ENCODE assay signal across 27 cellular contexts in the genomic region with DNA sequence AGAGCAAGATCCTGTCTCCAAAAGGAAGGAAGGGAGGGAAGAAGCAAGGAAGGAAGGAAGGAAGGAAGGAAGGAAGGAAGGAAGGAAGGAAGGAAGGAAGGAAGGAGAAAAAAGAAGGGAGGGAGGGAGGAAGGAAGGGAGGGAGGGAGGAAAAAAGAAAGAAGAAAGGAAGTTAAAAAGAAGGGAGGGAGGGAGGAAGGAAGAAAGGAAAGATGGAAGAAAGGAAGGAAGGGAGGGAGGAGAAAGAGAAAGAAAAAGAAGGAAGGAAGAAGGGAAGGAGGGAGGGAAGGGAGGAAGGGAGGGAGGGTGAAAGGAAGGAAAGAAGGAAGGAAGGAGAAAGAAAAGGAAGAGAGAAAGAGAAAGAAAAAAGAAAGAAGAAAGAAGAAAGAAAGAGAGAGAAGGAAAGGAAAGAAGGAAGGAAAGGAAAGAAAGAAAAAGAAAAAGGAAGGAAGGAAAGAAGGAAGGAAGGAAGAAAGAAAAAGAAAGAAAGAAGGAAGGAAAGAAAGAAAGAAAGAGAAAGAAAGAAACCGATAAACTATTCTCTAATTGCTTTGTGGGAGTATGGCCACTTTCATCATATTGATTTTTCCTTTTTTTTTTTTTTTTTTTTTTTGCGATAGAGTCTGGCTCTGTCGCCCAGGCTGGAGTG. TPM values are rescaled to one million over a fixed set of nuclear protein-coding genes. Genes with fewer than 3 reads are reported as not detected.
DNase-seq lines count a peak whose midpoint lies in the region; ATAC-seq, FAIRE-seq and TF ChIP-seq lines count a peak whose summit lies in the region.
"Had no signal": no experiment of that assay in that cellular context is flagged by ENCODE, and none has a peak within 500 bp of the region (broad histone marks: within the 10 kb centered on the region; RNA-seq: fewer than 3 reads in every experiment).

No MANE protein-coding gene starts in this region.

- no peaks in the 10 kb centered on the region for H4K20me1 ChIP-seq in K562 (replicated peaks; ENCODE audit: control insufficient read depth, insufficient read depth, low read length)

- POLR2A ChIA-PET in K562 (lab: Yijun Ruan, JAX), result interaction anchor here (1.6 kb wide), 1 partner anchor 13 kb away, joined by 4 read pairs; no protein-coding TSS in a partner anchor

- TF ChIP-seq POLR2A in K562 (conservative IDR thresholded peaks at IDR 0.05), result no peak

- no peaks in the 10 kb centered on the region for H3K27me3 ChIP-seq in K562 (ENCODE audit: control insufficient read depth in 2 of 2, insufficient read depth in 2 of 2, low read length in 2 of 2)
- H3K27me3 ChIP-seq: BLaER1 treated with 17β-estradiol and CSF1 and Interleukin-3, amounts not matched to agents 10 nM and 100 nM had no signal

- H3K4me3 Mint-ChIP-seq in stimulated activated naive CD8-positive, alpha-beta T cell treated with anti-CD3 and anti-CD28 coated beads, Interleukin-15, Interleukin-2, amounts not matched to agents 100 ng/mL and 50 ng/mL, for 24 hours, result no peak overlapping the region
- no peak overlapping the region for H3K4me3 Mint-ChIP-seq in stimulated activated memory B cell treated with anti-CD40 and anti-IgM and Interleukin-4, amounts not matched to agents 10 μg/mL and 1 μg/mL and 100 μg/mL, for 72 hours
- H3K4me3 Mint-ChIP-seq: CD14-positive monocyte; CD4-positive, alpha-beta T cell; CD8-positive, alpha-beta memory T cell; GM23338; H9; HFFc6 had no signal

- no TSS peak for BruUV-seq in K562 (replicated peaks; lab: Mats Ljungman, UMichigan)

- peaks cover 13% of the 10 kb centered on the region for H3K9me3 Mint-ChIP-seq in stimulated activated naive CD8-positive, alpha-beta T cell treated with anti-CD3 and anti-CD28 coated beads, Interleukin-15, Interleukin-2, amounts not matched to agents 100 ng/mL and 50 ng/mL, for 24 hours
- H3K9me3 Mint-ChIP-seq in stimulated activated memory B cell treated with anti-CD40 and anti-IgM and Interleukin-4, amounts not matched to agents 10 μg/mL and 1 μg/mL and 100 μg/mL, for 72 hours, result peaks cover 23% of the 10 kb centered on the region

- WGBS in K562 (ENCODE audit: insufficient coverage, low coverage, missing lambda C conversion rate), result 0% methylated on average over 2 of the region's 3 CpGs

- H3K4me3 ChIP-seq in K562, result no peak overlapping the region
- H3K4me3 ChIP-seq: A549; BLaER1 treated with 17β-estradiol and CSF1 and Interleukin-3, amounts not matched to agents 10 nM and 100 nM; GM23338 had no signal

- no peak for FAIRE-seq in K562 (lab: Jason Lieb, UNC)
- FAIRE-seq: A549, GM12891, GM18507 had no signal

- H3K36me3 ChIP-seq in K562 (ENCODE audit: control insufficient read depth, insufficient read depth, low read length), result no peaks in the 10 kb centered on the region
- H3K36me3 ChIP-seq: BE2C had no signal

- DNase-seq in stimulated activated naive CD8-positive, alpha-beta T cell treated with anti-CD3 and anti-CD28 coated beads, Interleukin-15, Interleukin-2, amounts not matched to agents 100 U/mL and 50 U/mL, for 24 hours, result no peak
- DNase-seq in K562 (ENCODE audit: extremely low read depth in 1 of 4, low spot score in 3 of 4), result no peak
- DNase-seq: 8988T; ACHN; AML-193; BE2C; CD4-positive, alpha-beta T cell; CD8-positive, alpha-beta memory T cell; DMS53; DMS79 treated with DMSO at 0.1 percent for 48 hours; GF-D8; H9; HFFc6 had no signal

- H3K27ac ChIP-seq in K562 (ENCODE audit: extremely low read depth, low read depth, low read length), result no peak overlapping the region
- H3K27ac ChIP-seq: A549; BLaER1 treated with 17β-estradiol and CSF1 and Interleukin-3, amounts not matched to agents 10 nM and 100 nM had no signal

- in situ Hi-C loops in K562 (cut with MboI), result no loop called here

- H3K9ac ChIP-seq in K562 (ENCODE audit: insufficient read depth in 1 of 2, low read depth in 2 of 2, low read length in 2 of 2), result no peak overlapping the region
- H3K9ac ChIP-seq: BLaER1 treated with 17β-estradiol and CSF1 and Interleukin-3, amounts not matched to agents 10 nM and 100 nM had no signal

- no peak for TF ChIP-seq EP300 in K562 (IDR thresholded peaks at IDR 0.05; ENCODE audit: low read length)

- H3K27me3 Mint-ChIP-seq in stimulated activated naive CD8-positive, alpha-beta T cell treated with anti-CD3 and anti-CD28 coated beads, Interleukin-15, Interleukin-2, amounts not matched to agents 100 ng/mL and 50 ng/mL, for 24 hours, result peaks cover 42% of the 10 kb centered on the region
- no peaks in the 10 kb centered on the region for H3K27me3 Mint-ChIP-seq in stimulated activated memory B cell treated with anti-CD40 and anti-IgM and Interleukin-4, amounts not matched to agents 10 μg/mL and 1 μg/mL and 100 μg/mL, for 72 hours

- no peak overlapping the region for H3K4me2 ChIP-seq in K562 (ENCODE audit: insufficient read depth, low read length)
- H3K4me2 ChIP-seq: A549; BLaER1 treated with 17β-estradiol and CSF1 and Interleukin-3, amounts not matched to agents 10 nM and 100 nM; GM23338 had no signal

- H3K27ac Mint-ChIP-seq in stimulated activated naive CD8-positive, alpha-beta T cell treated with anti-CD3 and anti-CD28 coated beads, Interleukin-15, Interleukin-2, amounts not matched to agents 100 ng/mL and 50 ng/mL, for 24 hours, result peak overlapping the region; percentile 29
- H3K27ac Mint-ChIP-seq in stimulated activated memory B cell treated with anti-CD40 and anti-IgM and Interleukin-4, amounts not matched to agents 10 μg/mL and 1 μg/mL and 100 μg/mL, for 72 hours, result peak overlapping the region; percentile 63
- H3K27ac Mint-ChIP-seq: CD14-positive monocyte; CD4-positive, alpha-beta T cell; CD8-positive, alpha-beta memory T cell; GM23338; H9; HFFc6 had no signal

- no peak for TF ChIP-seq RAD21 in K562 (CRISPR knock-in tag; conservative IDR thresholded peaks at IDR 0.05 in 1 of 2, IDR thresholded peaks at IDR 0.05 in 1 of 2)

- TF ChIP-seq CTCF in K562 (IDR thresholded peaks at IDR 0.05 in 2 of 3, conservative IDR thresholded peaks at IDR 0.05 in 1 of 3; ENCODE audit: insufficient read depth in 2 of 3, low read depth in 1 of 3, low read length in 3 of 3), result no peak

- peaks cover 11% of the 10 kb centered on the region for H3K36me3 Mint-ChIP-seq in stimulated activated naive CD8-positive, alpha-beta T cell treated with anti-CD3 and anti-CD28 coated beads, Interleukin-15, Interleukin-2, amounts not matched to agents 100 ng/mL and 50 ng/mL, for 24 hours (ENCODE audit: low read depth)
- peaks cover 25% of the 10 kb centered on the region for H3K36me3 Mint-ChIP-seq in stimulated activated memory B cell treated with anti-CD40 and anti-IgM and Interleukin-4, amounts not matched to agents 10 μg/mL and 1 μg/mL and 100 μg/mL, for 72 hours

- no peaks in the 10 kb centered on the region for H3K9me3 ChIP-seq in K562 (replicated peaks; ENCODE audit: control insufficient read depth, insufficient read depth, low read depth, low read length)
- H3K9me3 ChIP-seq: A549, BE2C had no signal

- H3K79me2 ChIP-seq in K562 (ENCODE audit: control insufficient read depth, insufficient read depth, low read length), result no peaks in the 10 kb centered on the region

- H2AFZ ChIP-seq in K562 (ENCODE audit: low read depth, low read length), result no peak overlapping the region
- H2AFZ ChIP-seq: GM23338 had no signal

- H3K9me1 ChIP-seq in K562 (ENCODE audit: control insufficient read depth, insufficient read depth, low read length), result no peaks in the 10 kb centered on the region

- peaks cover 9% of the 10 kb centered on the region for H3K4me1 Mint-ChIP-seq in stimulated activated naive CD8-positive, alpha-beta T cell treated with anti-CD3 and anti-CD28 coated beads, Interleukin-15, Interleukin-2, amounts not matched to agents 100 ng/mL and 50 ng/mL, for 24 hours (ENCODE audit: low read depth)
- H3K4me1 Mint-ChIP-seq in stimulated activated memory B cell treated with anti-CD40 and anti-IgM and Interleukin-4, amounts not matched to agents 10 μg/mL and 1 μg/mL and 100 μg/mL, for 72 hours, result peaks cover 26% of the 10 kb centered on the region
- H3K4me1 Mint-ChIP-seq: CD8-positive, alpha-beta memory T cell; GM23338; H9 had no signal

- no peak for ATAC-seq in stimulated activated naive CD8-positive, alpha-beta T cell treated with anti-CD3 and anti-CD28 coated beads, Interleukin-15, Interleukin-2, amounts not matched to agents 100 U/mL and 50 U/mL, for 24 hours
- ATAC-seq in K562 (no peak), HG03520 (IDR thresholded peaks at IDR 0.05; ENCODE audit: unreplicated experiment) (no peak), HG03460 (IDR thresholded peaks at IDR 0.05; ENCODE audit: unreplicated experiment) (no peak)
- no peak for ATAC-seq in stimulated activated memory B cell treated with anti-CD40 and anti-IgM and Interleukin-4, amounts not matched to agents 10 μg/mL and 1 μg/mL and 100 μg/mL, for 72 hours
- ATAC-seq: A549, GM23338, HCT116 had no signal

- intact Hi-C loops in K562 (cut with micrococcal nuclease), result no loop called here

- CTCF ChIA-PET in K562 (lab: Yijun Ruan, JAX; ENCODE audit: low intra/inter-chr PET ratio), result no interaction called here

- no peaks in the 10 kb centered on the region for H3K4me1 ChIP-seq in K562 (replicated peaks in 1 of 2; ENCODE audit: control insufficient read depth in 2 of 2, insufficient read depth in 2 of 2, low read length in 2 of 2)
- H3K4me1 ChIP-seq: A549, BE2C had no signal

RNA-seq across cellular contexts. Expression of gene HLA-DRA, which starts 9.5 kb away (rescaled TPM):
- total RNA-seq in K562 (2011; cell fraction: chromatin; rRNA removed; ENCODE audit: low replicate concordance), result not detected in 2 replicates
- total RNA-seq in K562 (2011; cell fraction: nucleolus; rRNA removed), result not detected in 2 replicates
- not detected in 2 replicates for total RNA-seq in K562 (2011; cell fraction: nucleoplasm; rRNA removed)
- total RNA-seq in K562 (2014; rRNA removed) (not detected in 2 replicates), K562 (2014; rRNA removed; fragmentation: Illumina TruSeq; extraction: Trizol) (not detected in 2 replicates), K562 (2015; rRNA removed; fragmentation: Illumina TruSeq; extraction: Trizol) (0.34 and 0.47 TPM in 2 replicates), K562 (2021) (1.8 and 2.4 TPM in 2 replicates)
- polyA plus RNA-seq in K562 (2011; rRNA removed) (not detected in 2 replicates), K562 (2014; fragmentation: Illumina TruSeq; extraction: Trizol) (0.53 TPM in 1 of 2 replicates, not detected in the other), K562 (2014; fragmentation: Nextera tagmentation; extraction: Ambion mirVana) (under 1 TPM; 0.18 to 0.31 TPM), K562 (2014; rRNA removed) (0.41 and 0.80 TPM in 2 replicates)
- not detected in 2 replicates for polyA plus RNA-seq in K562 (2011; cell fraction: cytosol; rRNA removed)
- polyA plus RNA-seq in K562 (2011; cell fraction: nucleus; rRNA removed), result not detected in 2 replicates
- 0.05 and 0.42 TPM in 2 replicates for polyA plus RNA-seq in K562 (2012)
- 0.15 TPM in 1 of 2 replicates, not detected in the other for polyA minus RNA-seq in K562 (2011; rRNA and poly(A)+ RNA removed)
- polyA minus RNA-seq in K562 (2011; cell fraction: cytosol; rRNA and poly(A)+ RNA removed), result not detected in 2 replicates
- not detected in 2 replicates for polyA minus RNA-seq in K562 (2011; cell fraction: nucleus; rRNA and poly(A)+ RNA removed)
- total RNA-seq: G401, HFFc6 had no signal
- polyA plus RNA-seq: A549 had no signal

RNA-seq across cellular contexts. Expression of gene BTNL2, which starts 42.2 kb away (rescaled TPM):
- not detected in 2 replicates for total RNA-seq in K562 (2011; cell fraction: chromatin; rRNA removed; ENCODE audit: low replicate concordance)
- not detected in 2 replicates for total RNA-seq in K562 (2011; cell fraction: nucleolus; rRNA removed)
- not detected in 2 replicates for total RNA-seq in K562 (2011; cell fraction: nucleoplasm; rRNA removed)
- total RNA-seq in K562 (2014; rRNA removed) (not detected in 2 replicates), K562 (2014; rRNA removed; fragmentation: Illumina TruSeq; extraction: Trizol) (not detected in 2 replicates), K562 (2015; rRNA removed; fragmentation: Illumina TruSeq; extraction: Trizol) (not detected in 2 replicates), K562 (2021) (not detected in 2 replicates)
- polyA plus RNA-seq in K562 (2011; rRNA removed) (not detected in 2 replicates), K562 (2014; fragmentation: Illumina TruSeq; extraction: Trizol) (not detected in 2 replicates), K562 (2014; fragmentation: Nextera tagmentation; extraction: Ambion mirVana) (not detected), K562 (2014; rRNA removed) (not detected in 2 replicates)
- not detected in 2 replicates for polyA plus RNA-seq in K562 (2011; cell fraction: cytosol; rRNA removed)
- polyA plus RNA-seq in K562 (2011; cell fraction: nucleus; rRNA removed), result not detected in 2 replicates
- not detected in 2 replicates for polyA plus RNA-seq in K562 (2012)
- polyA minus RNA-seq in K562 (2011; rRNA and poly(A)+ RNA removed), result not detected in 2 replicates
- not detected in 2 replicates for polyA minus RNA-seq in K562 (2011; cell fraction: cytosol; rRNA and poly(A)+ RNA removed)
- not detected in 2 replicates for polyA minus RNA-seq in K562 (2011; cell fraction: nucleus; rRNA and poly(A)+ RNA removed)
- total RNA-seq: CD4-positive, alpha-beta T cell; CD8-positive, alpha-beta memory T cell; Daoy; G401; GM23338; H4; H9; HFFc6 had no signal
- polyA plus RNA-seq: A549; CD14-positive monocyte; CD8-positive, alpha-beta memory T cell; GM23338 had no signal
